In the genomic region with DNA sequence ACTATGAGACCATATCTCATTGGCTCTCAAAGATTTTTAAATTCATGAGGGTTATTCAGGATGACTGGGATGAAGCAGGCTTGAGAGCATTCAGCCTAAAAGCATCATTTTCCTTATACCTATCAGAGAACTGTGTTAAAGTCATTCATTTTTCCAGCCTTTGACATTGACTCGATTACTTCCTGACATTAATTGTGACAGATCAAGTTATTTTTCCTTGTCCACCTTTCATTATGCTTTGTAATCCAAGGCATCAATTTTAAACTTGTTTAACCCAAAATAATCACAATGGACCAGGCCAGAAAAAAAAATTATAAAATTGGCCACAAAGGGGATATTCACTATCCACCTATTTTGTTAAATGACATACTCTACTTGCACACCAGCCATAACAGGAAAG, we compare ENCODE assay signal across 34 cellular contexts.
"Had no signal": no experiment of that assay in that cellular context is flagged by ENCODE, and none has a peak within 500 bp of the region (broad histone marks: within the 10 kb centered on the region; RNA-seq: fewer than 3 reads in every experiment).

No MANE protein-coding gene starts in this region.

- H3K36me3 ChIP-seq: MG63 had no signal

- H3K27me3 ChIP-seq: MG63 had no signal

- H3K4me3 ChIP-seq: MG63 had no signal

- DNase-seq: Karpas-422, Kasumi-1, MG63, MM.1S, MV-4-11, NCI-H1048, NCI-H1092, NCI-H1092 treated with DMSO at 0.1 percent for 48 hours, NCI-H1105, NCI-H1105 treated with DMSO at 0.1 percent for 48 hours, NCI-H1417, NCI-H1417 treated with DMSO at 0.1 percent for 48 hours, NCI-H1436, NCI-H1436 treated with DMSO at 0.1 percent for 48 hours, NCI-H146, NCI-H1694, NCI-H1694 treated with DMSO at 0.1 percent for 48 hours, NCI-H187, NCI-H187 treated with DMSO at 0.1 percent for 48 hours, NCI-H1930, NCI-H2029, NCI-H2029 treated with DMSO at 0.1 percent for 48 hours, NCI-H2081, NCI-H2081 treated with DMSO at 0.1 percent for 48 hours, NCI-H2107, NCI-H2171, NCI-H2171 treated with DMSO at 0.1 percent for 48 hours, NCI-H2227 treated with DMSO at 0.1 percent for 48 hours, NCI-H226, NCI-H345, NCI-H446, NCI-H446 treated with DMSO at 0.1 percent for 48 hours, NCI-H510A, NCI-H510A treated with DMSO at 0.1 percent for 48 hours had no signal

- H3K9me3 ChIP-seq: MG63 had no signal
